In genomic region chr10:72298774-72299519, GRCh38 we compare ENCODE assay signal across 12 cellular contexts. TPM values are rescaled to one million over a fixed set of nuclear protein-coding genes. Genes with fewer than 3 reads are reported as not detected.
DNase-seq lines count a peak whose midpoint lies in the region; ATAC-seq and TF ChIP-seq lines count a peak whose summit lies in the region.
"Had no signal": no experiment of that assay in that cellular context is flagged by ENCODE, and none has a peak within 500 bp of the region (broad histone marks: within the 10 kb centered on the region; RNA-seq: fewer than 3 reads in every experiment).

No MANE protein-coding gene starts in this region.

- H3K9me3 Mint-ChIP-seq in T-helper 1 cell treated with Interleukin-12 subunit alpha and Interleukin-12 subunit beta and Interleukin-4 antibody, amounts not matched to agents 30 μg/mL and 1 μg/mL, for 36 hours: no peaks in the 10 kb centered on the region
- peaks cover 1% of the 10 kb centered on the region for H3K9me3 Mint-ChIP-seq in activated naive CD8-positive, alpha-beta T cell treated with anti-CD3 and anti-CD28 coated beads for 36 hours

- no peak overlapping the region for H3K4me3 ChIP-seq in lower lobe of right lung
- H3K4me3 ChIP-seq: cardiac muscle cell had no signal

- peaks cover 25% of the 10 kb centered on the region for H3K4me1 ChIP-seq in lower lobe of right lung

- ATAC-seq in lower lobe of right lung: no peak

- peaks cover 44% of the 10 kb centered on the region for H3K4me1 Mint-ChIP-seq in T-helper 1 cell treated with Interleukin-12 subunit alpha and Interleukin-12 subunit beta and Interleukin-4 antibody, amounts not matched to agents 30 μg/mL and 1 μg/mL, for 36 hours (ENCODE audit: low read depth)
- H3K4me1 Mint-ChIP-seq in activated naive CD8-positive, alpha-beta T cell treated with anti-CD3 and anti-CD28 coated beads for 36 hours: peaks cover 62% of the 10 kb centered on the region

- peak overlapping the region; percentile 100 for H3K27ac Mint-ChIP-seq in T-helper 1 cell treated with Interleukin-12 subunit alpha and Interleukin-12 subunit beta and Interleukin-4 antibody, amounts not matched to agents 30 μg/mL and 1 μg/mL, for 36 hours
- H3K27ac Mint-ChIP-seq in activated naive CD8-positive, alpha-beta T cell treated with anti-CD3 and anti-CD28 coated beads for 36 hours: peak overlapping the region; percentile 100

- no peaks in the 10 kb centered on the region for H3K9me3 ChIP-seq in lower lobe of right lung

- TF ChIP-seq CTCF in lower lobe of right lung (IDR thresholded peaks at IDR 0.05): no peak

- no peak overlapping the region for H3K4me3 Mint-ChIP-seq in T-helper 1 cell treated with Interleukin-12 subunit alpha and Interleukin-12 subunit beta and Interleukin-4 antibody, amounts not matched to agents 30 μg/mL and 1 μg/mL, for 36 hours
- peak overlapping the region; percentile 84 for H3K4me3 Mint-ChIP-seq in activated naive CD8-positive, alpha-beta T cell treated with anti-CD3 and anti-CD28 coated beads for 36 hours

- H3K27ac ChIP-seq in lower lobe of right lung (peak overlapping the region; percentile 99), substantia nigra (ENCODE audit: low read depth, low read length, poor library complexity, severe bottlenecking) (peak overlapping the region; percentile 92)
- H3K27ac ChIP-seq: cardiac muscle cell had no signal

- intact Hi-C loops in lower lobe of right lung (cut with DNase I): no loop called here

- H3K36me3 Mint-ChIP-seq in T-helper 1 cell treated with Interleukin-12 subunit alpha and Interleukin-12 subunit beta and Interleukin-4 antibody, amounts not matched to agents 30 μg/mL and 1 μg/mL, for 36 hours (ENCODE audit: low read depth): peaks cover 9% of the 10 kb centered on the region
- peaks cover 12% of the 10 kb centered on the region for H3K36me3 Mint-ChIP-seq in activated naive CD8-positive, alpha-beta T cell treated with anti-CD3 and anti-CD28 coated beads for 36 hours

- no peaks in the 10 kb centered on the region for H3K27me3 Mint-ChIP-seq in T-helper 1 cell treated with Interleukin-12 subunit alpha and Interleukin-12 subunit beta and Interleukin-4 antibody, amounts not matched to agents 30 μg/mL and 1 μg/mL, for 36 hours (ENCODE audit: low read depth)
- H3K27me3 Mint-ChIP-seq in activated naive CD8-positive, alpha-beta T cell treated with anti-CD3 and anti-CD28 coated beads for 36 hours: no peaks in the 10 kb centered on the region

- H3K36me3 ChIP-seq in lower lobe of right lung: no peaks in the 10 kb centered on the region
- H3K36me3 ChIP-seq: cardiac muscle cell had no signal

- DNase-seq in T-helper 1 cell (no peak), lower lobe of right lung (no peak), substantia nigra (lab: John Stamatoyannopoulos, UW) (peak in 1 of 49 donors; percentile 19), NOMO-1 treated with DMSO at 0.1 percent for 48 hours (lab: John Stamatoyannopoulos, UW; ENCODE audit: unreplicated experiment) (no peak), C1 segment of cervical spinal cord (lab: John Stamatoyannopoulos, UW) (no peak), A172 (ENCODE audit: low spot score) (no peak)
- no peak for DNase-seq in activated naive CD8-positive, alpha-beta T cell treated with anti-CD3 and anti-CD28 coated beads for 36 hours
- DNase-seq: 8988T, left colon, NCI-H2081 treated with DMSO at 0.1 percent for 48 hours had no signal

- no peaks in the 10 kb centered on the region for H3K27me3 ChIP-seq in lower lobe of right lung (ENCODE audit: low read depth)
- H3K27me3 ChIP-seq: cardiac muscle cell had no signal

RNA-seq across cellular contexts. Expression of gene DDIT4, which starts 25.2 kb away (rescaled TPM):
- 100 to 1,000 TPM; 422 to 424 TPM for total RNA-seq in activated naive CD8-positive, alpha-beta T cell treated with anti-CD3 and anti-CD28 coated beads for 36 hours
- total RNA-seq in lower lobe of right lung: 161 TPM
- 7.8 and 14.6 TPM in 2 replicates for total RNA-seq in A172 (2014; rRNA removed; shearing (Covaris generic))

RNA-seq across cellular contexts. Expression of gene DNAJB12, which starts 55.8 kb away (rescaled TPM):
- total RNA-seq in activated naive CD8-positive, alpha-beta T cell treated with anti-CD3 and anti-CD28 coated beads for 36 hours: 10 to 100 TPM; 25.2 to 25.6 TPM
- total RNA-seq in lower lobe of right lung: 44.7 TPM
- total RNA-seq in A172 (2014; rRNA removed; shearing (Covaris generic)): 33.1 and 34.6 TPM in 2 replicates

Comparison
In these comparisons a context has a peak if more than half of its experiments do, and no peak if none do; other contexts are left out.
1. RNA of gene DDIT4, which starts 25.2 kb away (total RNA-seq): 422 to 424 TPM in activated naive CD8-positive, alpha-beta T cell treated with anti-CD3 and anti-CD28 coated beads for 36 hours and 161 TPM in lower lobe of right lung (single experiment); 7.8 to 14.6 TPM in A172; every median in the first group is over 10 times any median in the second.